9 cellular contexts compared by ENCODE assay signal in the genomic region with DNA sequence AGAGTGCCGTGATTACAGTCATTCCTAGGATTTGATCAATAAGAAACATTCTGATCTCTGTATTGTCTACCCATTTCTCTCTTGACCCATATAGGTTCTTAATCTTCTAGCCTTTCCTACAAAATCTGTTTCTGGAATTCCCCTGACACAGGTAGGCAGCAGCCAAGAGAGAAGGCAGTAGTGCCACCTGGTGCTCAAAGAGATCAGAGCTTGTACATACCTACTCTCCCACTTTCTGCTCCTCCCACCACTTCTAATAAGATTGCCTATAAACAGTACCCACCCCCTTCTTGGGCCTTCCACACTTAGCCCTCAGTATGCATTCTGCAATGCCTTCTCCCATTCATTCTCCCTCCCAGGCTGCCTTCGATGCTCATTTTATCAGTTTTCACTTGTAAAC.
DNase-seq lines count a peak whose midpoint lies in the region; ATAC-seq, FAIRE-seq and TF ChIP-seq lines count a peak whose summit lies in the region.
"Had no signal": no experiment of that assay in that cellular context is flagged by ENCODE, and none has a peak within 500 bp of the region (broad histone marks: within the 10 kb centered on the region; RNA-seq: fewer than 3 reads in every experiment).

No MANE protein-coding gene starts in this region.

- no peaks in the 10 kb centered on the region for H3K27me3 Mint-ChIP-seq in activated T-cell treated with anti-CD3 and anti-CD28 coated beads, Interleukin-2, amount 50 U/mL, for 72 hours (ENCODE audit: low read depth)
- H3K27me3 Mint-ChIP-seq in activated T-cell treated with anti-CD3 and anti-CD28 coated beads, Interleukin-2, amount 50 U/mL, for 4 hours (ENCODE audit: low read depth) = no peaks in the 10 kb centered on the region

- H3K36me3 ChIP-seq in small intestine (ENCODE audit: control insufficient read depth in 2 of 2, insufficient read depth in 2 of 2, low read length in 2 of 2) = no peaks in the 10 kb centered on the region
- H3K36me3 ChIP-seq: neutrophil had no signal

- H3K27ac Mint-ChIP-seq in activated T-cell treated with anti-CD3 and anti-CD28 coated beads, Interleukin-2, amount 50 U/mL, for 72 hours = no peak overlapping the region

- WGBS in small intestine, 3 donors = 44 to 55% (median 52%) methylated on average over 2 of the region's 2 CpGs

- H3K9me3 Mint-ChIP-seq in activated T-cell treated with anti-CD3 and anti-CD28 coated beads, Interleukin-2, amount 50 U/mL, for 72 hours = no peaks in the 10 kb centered on the region
- peaks cover 8% of the 10 kb centered on the region for H3K9me3 Mint-ChIP-seq in activated T-cell treated with anti-CD3 and anti-CD28 coated beads, Interleukin-2, amount 50 U/mL, for 4 hours

- no peak overlapping the region for H3K27ac ChIP-seq in small intestine (ENCODE audit: low read depth in 1 of 2, low read length in 1 of 2)
- H3K27ac ChIP-seq: neutrophil had no signal

- peak; percentile 2 to 3 for DNase-seq in activated T-cell treated with anti-CD3 and anti-CD28 coated beads, Interleukin-2, amount 50 U/mL, for 72 hours
- DNase-seq in activated T-cell treated with anti-CD3 and anti-CD28 coated beads, Interleukin-2, amount 50 U/mL, for 1 hour = no peak
- DNase-seq in NCI-H774 (lab: John Stamatoyannopoulos, UW) (peak; percentile 22), epithelial cell of esophagus (ENCODE audit: low read depth) (peak; percentile 78), small intestine (peak; percentile 20)
- DNase-seq in activated T-cell treated with anti-CD3 and anti-CD28 coated beads, Interleukin-2, amount 50 U/mL, for 4 hours = no peak

- no peaks in the 10 kb centered on the region for H3K27me3 ChIP-seq in small intestine (ENCODE audit: control insufficient read depth in 2 of 2, insufficient read depth in 2 of 2, low read length in 2 of 2)
- H3K27me3 ChIP-seq: neutrophil had no signal

- peak; percentile 79 for TF ChIP-seq CTCF in epithelial cell of esophagus (IDR thresholded peaks at IDR 0.05; ENCODE audit: insufficient read depth, low read depth, low read length, missing control alignments)

- no peak overlapping the region for H3K4me3 Mint-ChIP-seq in activated T-cell treated with anti-CD3 and anti-CD28 coated beads, Interleukin-2, amount 50 U/mL, for 72 hours
- H3K4me3 Mint-ChIP-seq in activated T-cell treated with anti-CD3 and anti-CD28 coated beads, Interleukin-2, amount 50 U/mL, for 4 hours = no peak overlapping the region

- no peaks in the 10 kb centered on the region for H3K36me3 Mint-ChIP-seq in activated T-cell treated with anti-CD3 and anti-CD28 coated beads, Interleukin-2, amount 50 U/mL, for 72 hours (ENCODE audit: insufficient read depth in 2 of 2)
- no peaks in the 10 kb centered on the region for H3K36me3 Mint-ChIP-seq in activated T-cell treated with anti-CD3 and anti-CD28 coated beads, Interleukin-2, amount 50 U/mL, for 4 hours (ENCODE audit: insufficient read depth)

- FAIRE-seq in small intestine (lab: Jason Lieb, UNC) = no peak

- H3K4me1 ChIP-seq in small intestine (ENCODE audit: control insufficient read depth in 2 of 2, insufficient read depth in 1 of 2, low read depth in 1 of 2, low read length in 1 of 2) = no peaks in the 10 kb centered on the region

- H3K9me3 ChIP-seq in small intestine (ENCODE audit: control insufficient read depth, low read depth) = no peaks in the 10 kb centered on the region
- H3K9me3 ChIP-seq: neutrophil had no signal

- ATAC-seq in activated T-cell treated with anti-CD3 and anti-CD28 coated beads, Interleukin-2, amount 50 U/mL, for 72 hours (replicated peaks in 1 of 2) = peak in 1 of 2 donors; percentile 46
- ATAC-seq in HG03045 (IDR thresholded peaks at IDR 0.05; ENCODE audit: unreplicated experiment) (peak; percentile 47), GM21381 (IDR thresholded peaks at IDR 0.05; ENCODE audit: unreplicated experiment) (no peak)
- ATAC-seq in activated T-cell treated with anti-CD3 and anti-CD28 coated beads, Interleukin-2, amount 50 U/mL, for 4 hours = no peak

- H3K4me1 Mint-ChIP-seq in activated T-cell treated with anti-CD3 and anti-CD28 coated beads, Interleukin-2, amount 50 U/mL, for 72 hours (ENCODE audit: low read depth) = no peaks in the 10 kb centered on the region
- no peaks in the 10 kb centered on the region for H3K4me1 Mint-ChIP-seq in activated T-cell treated with anti-CD3 and anti-CD28 coated beads, Interleukin-2, amount 50 U/mL, for 4 hours (ENCODE audit: low read depth)

- H3K4me3 ChIP-seq in epithelial cell of esophagus (ENCODE audit: low read length) (no peak overlapping the region), small intestine (ENCODE audit: low read depth in 1 of 2, low read length in 2 of 2) (no peak overlapping the region)

Comparison
In these comparisons a context has a peak if more than half of its experiments do, and no peak if none do; other contexts are left out.
1. DNase-seq: peak in activated T-cell treated with anti-CD3 and anti-CD28 coated beads, Interleukin-2, amount 50 U/mL, for 72 hours (2 of 2), NCI-H774 (single experiment), epithelial cell of esophagus (single experiment) and small intestine (single experiment); none in activated T-cell treated with anti-CD3 and anti-CD28 coated beads, Interleukin-2, amount 50 U/mL, for 1 hour (single experiment) and activated T-cell treated with anti-CD3 and anti-CD28 coated beads, Interleukin-2, amount 50 U/mL, for 4 hours (single experiment).